Comparison of ENCODE assay signal across 18 cellular contexts in the genomic region with DNA sequence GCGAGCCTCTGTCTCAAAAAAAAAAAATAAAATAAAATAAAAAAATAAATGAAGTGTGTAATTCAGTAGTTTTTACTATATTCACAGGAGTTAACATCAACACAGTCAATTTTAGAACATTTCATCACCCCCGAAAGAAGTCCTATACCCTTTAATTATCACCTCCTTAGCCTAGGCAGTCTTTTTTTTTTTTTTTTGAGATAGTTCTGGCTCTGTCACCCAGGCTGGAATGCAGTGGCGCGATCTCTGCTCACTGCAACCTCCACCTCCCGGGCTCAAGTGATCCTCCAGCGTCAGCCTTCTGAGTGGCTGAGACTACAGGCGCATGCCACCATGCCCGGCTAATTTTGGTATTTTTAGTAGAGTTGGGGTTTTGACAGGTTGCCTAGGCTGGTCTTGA.
"Had no signal": no experiment of that assay in that cellular context is flagged by ENCODE, and none has a peak within 500 bp of the region (broad histone marks: within the 10 kb centered on the region; RNA-seq: fewer than 3 reads in every experiment).

No MANE protein-coding gene starts in this region.

- H2AFZ ChIP-seq: hepatocyte had no signal

- H3K4me1 ChIP-seq: colonic mucosa, esophagus muscularis mucosa, gastroesophageal sphincter, heart left ventricle, left ventricle myocardium inferior, lower lobe of right lung had no signal

- H3K4me2 ChIP-seq: hepatocyte had no signal

- ATAC-seq: gastroesophageal sphincter, left colon, left lobe of liver, lower lobe of right lung, mucosa of descending colon had no signal

- H3K4me3 ChIP-seq: colonic mucosa, esophagus muscularis mucosa, gastroesophageal sphincter, heart left ventricle, hepatocyte, left ventricle myocardium inferior, lower lobe of right lung, mucosa of descending colon had no signal

- H3K79me2 ChIP-seq: hepatocyte had no signal

- H3K27me3 ChIP-seq: colonic mucosa, esophagus muscularis mucosa, foreskin keratinocyte, gastroesophageal sphincter, heart left ventricle, hepatocyte had no signal

- H3K9me3 ChIP-seq: colonic mucosa, esophagus muscularis mucosa, gastroesophageal sphincter, heart left ventricle, left ventricle myocardium inferior, lower lobe of right lung, mucosa of descending colon had no signal

- DNase-seq: colonic mucosa; cortex of kidney; effector memory CD4-positive, alpha-beta T cell; foreskin keratinocyte; heart left ventricle; hypothalamus; immature natural killer cell; islet precursor cell; left colon; left ventricle myocardium inferior; lower lobe of right lung; mesenchymal stem cell; mucosa of descending colon; naive B cell had no signal

- H3K27ac ChIP-seq: colonic mucosa, esophagus muscularis mucosa, foreskin keratinocyte, gastroesophageal sphincter, heart left ventricle, hepatocyte, left ventricle myocardium inferior, lower lobe of right lung had no signal

- H3K36me3 ChIP-seq: colonic mucosa had no signal
